ENCODE assay signal across 8 cellular contexts in the genomic region with DNA sequence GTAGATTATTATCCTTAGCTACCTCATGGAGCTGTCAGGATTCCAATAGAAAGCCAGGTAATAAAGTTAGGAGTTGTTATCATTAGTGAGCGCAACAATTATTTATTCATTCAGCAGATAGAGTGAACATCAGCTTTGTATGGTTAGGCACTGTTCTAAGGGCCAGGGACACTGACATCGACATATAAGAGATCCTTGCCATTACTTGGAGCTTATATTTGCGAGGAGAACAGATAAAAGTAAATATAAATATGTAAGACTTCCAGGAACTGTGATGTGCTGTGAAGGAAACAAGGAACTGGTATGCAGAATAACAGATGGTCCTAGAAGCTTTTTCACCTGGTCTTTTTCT. TPM values are rescaled to one million over a fixed set of nuclear protein-coding genes. Genes with fewer than 3 reads are reported as not detected.
DNase-seq lines count a peak whose midpoint lies in the region; ATAC-seq and TF ChIP-seq lines count a peak whose summit lies in the region.

No MANE protein-coding gene starts in this region.

- CTCF ChIA-PET in CD4-positive, alpha-beta T cell (lab: Charles Lee) = interaction anchor here (0.9 to 2.8 kb wide), 10 partner anchors 24 to 1337 kb away, joined by 3 to 14 read pairs (median 5); partner anchors contain the start of genes CHCHD4, RPL32, TMEM43 and WNT7A

- no peaks in the 10 kb centered on the region for H3K9me3 Mint-ChIP-seq in CD4-positive, alpha-beta T cell
- H3K9me3 Mint-ChIP-seq in endodermal cell = no peaks in the 10 kb centered on the region

- H3K4me3 ChIP-seq in OCI-LY3 (ENCODE audit: low read length) (peak overlapping the region; percentile 93), endodermal cell (ENCODE audit: low read length) (peak overlapping the region; percentile 89), neuron (ENCODE audit: low read length) (peak overlapping the region; percentile 83)

- intact Hi-C loops in CD4-positive, alpha-beta T cell (cut with DNase I, micrococcal nuclease) = loop anchor here (1.0 to 10.0 kb wide), 10 partner anchors 223 to 1697 kb away; partner anchors contain the start of genes SLC6A6 (in 2 of the 2), NR2C2 (in 1 of the 2), NUP210 (in 1 of the 2) and RPL32 (in 1 of the 2)

- peaks cover 32% of the 10 kb centered on the region for H3K36me3 ChIP-seq in OCI-LY3 (replicated peaks; ENCODE audit: low read depth, low read length)
- peaks cover 31% of the 10 kb centered on the region for H3K36me3 ChIP-seq in endodermal cell (ENCODE audit: control insufficient read depth, insufficient read depth, low read length)
- peaks cover 27% of the 10 kb centered on the region for H3K36me3 ChIP-seq in neuron (ENCODE audit: insufficient read depth, low read length)

- peak overlapping the region; percentile 90 for H3K4me2 ChIP-seq in OCI-LY3 (ENCODE audit: low read length)

- ATAC-seq in CD4-positive, alpha-beta T cell (ENCODE audit: poor library complexity) = no peak
- ATAC-seq in HG02759 (IDR thresholded peaks at IDR 0.05; ENCODE audit: unreplicated experiment) = no peak

- H3K27ac ChIP-seq in CD4-positive, alpha-beta T cell (ENCODE audit: low read depth, low read length) = peak overlapping the region; percentile 97
- peak overlapping the region; percentile 50 for H3K27ac ChIP-seq in OCI-LY3 (ENCODE audit: low read length)
- H3K27ac ChIP-seq in endodermal cell (ENCODE audit: low read depth, low read length) = no peak overlapping the region

- no peaks in the 10 kb centered on the region for H3K9me3 ChIP-seq in CD4-positive, alpha-beta T cell (ENCODE audit: control insufficient read depth, low read length)
- H3K9me3 ChIP-seq in OCI-LY3 (ENCODE audit: insufficient read depth, low read length) (no peaks in the 10 kb centered on the region), endodermal cell (ENCODE audit: control insufficient read depth, low read length) (no peaks in the 10 kb centered on the region), neuron (ENCODE audit: low read length) (no peaks in the 10 kb centered on the region)

- WGBS in endodermal cell (ENCODE audit: insufficient coverage in 1 of 2, insufficient read length in 1 of 2), 2 experiments = 7 to 13% methylated on average over 3 of the region's 3 CpGs

- H4K20me1 ChIP-seq in OCI-LY3 (ENCODE audit: insufficient read depth, low read length) = peaks cover 11% of the 10 kb centered on the region; the same call in 1 of the 2 replicates

- H3K36me3 Mint-ChIP-seq in CD4-positive, alpha-beta T cell (ENCODE audit: low read depth) = peaks cover 55% of the 10 kb centered on the region
- peaks cover 23% of the 10 kb centered on the region for H3K36me3 Mint-ChIP-seq in endodermal cell (ENCODE audit: low read depth)

- H2AFZ ChIP-seq in OCI-LY3 (ENCODE audit: low read depth, low read length) = peak overlapping the region; percentile 87
- peak overlapping the region; percentile 36 for H2AFZ ChIP-seq in neuron (ENCODE audit: low read depth, low read length)

- H3K4me3 Mint-ChIP-seq in CD4-positive, alpha-beta T cell = peak overlapping the region; percentile 98
- peak overlapping the region; percentile 98 for H3K4me3 Mint-ChIP-seq in endodermal cell

- peak overlapping the region; percentile 93 for H3K27ac Mint-ChIP-seq in CD4-positive, alpha-beta T cell
- H3K27ac Mint-ChIP-seq in endodermal cell = peak overlapping the region; percentile 100

- peaks cover 28% of the 10 kb centered on the region for H3K4me1 ChIP-seq in OCI-LY3 (ENCODE audit: low read length)
- no peaks in the 10 kb centered on the region for H3K4me1 ChIP-seq in endodermal cell (ENCODE audit: control insufficient read depth, insufficient read depth, low read length)
- H3K4me1 ChIP-seq in neuron (ENCODE audit: insufficient read depth, low read length) = peaks cover 26% of the 10 kb centered on the region

- POLR2A ChIA-PET in CD4-positive, alpha-beta T cell (lab: Charles Lee) = interaction anchor here (0.6 to 3.3 kb wide), 41 partner anchors 9 to 1515 kb away, joined by 3 to 129 read pairs (median 5); partner anchors contain the start of genes CCDC174, CHCHD4, HDAC11 and MRPS25

- H3K9ac ChIP-seq in OCI-LY3 (ENCODE audit: low read length) = peak overlapping the region; percentile 90
- H3K9ac ChIP-seq in endodermal cell (ENCODE audit: extremely low read depth, low read length, poor library complexity, severe bottlenecking) = peak overlapping the region; percentile 86

- H3K27me3 ChIP-seq in CD4-positive, alpha-beta T cell (ENCODE audit: control insufficient read depth, insufficient read depth, low read length) = no peaks in the 10 kb centered on the region
- H3K27me3 ChIP-seq in OCI-LY3 (ENCODE audit: low read depth, low read length) (no peaks in the 10 kb centered on the region), endodermal cell (ENCODE audit: control insufficient read depth, insufficient read depth, low read length, poor library complexity, severe bottlenecking) (no peaks in the 10 kb centered on the region), neuron (ENCODE audit: insufficient read depth, low read length) (no peaks in the 10 kb centered on the region)

- no peak for TF ChIP-seq CTCF in CD4-positive, alpha-beta T cell (IDR thresholded peaks at IDR 0.05)
- no peak for TF ChIP-seq CTCF in OCI-LY3 (IDR thresholded peaks at IDR 0.05; ENCODE audit: low read depth, low read length)
- no peak for TF ChIP-seq CTCF in endodermal cell (conservative IDR thresholded peaks at IDR 0.05)

- no peak for DNase-seq in CD4-positive, alpha-beta T cell
- DNase-seq in endodermal cell (no peak), DMS153 (lab: John Stamatoyannopoulos, UW) (no peak), COR-L47 (lab: John Stamatoyannopoulos, UW) (no peak), NCI-H187 treated with DMSO at 0.1 percent for 48 hours (lab: John Stamatoyannopoulos, UW) (no peak)

- peaks cover 82% of the 10 kb centered on the region for H3K79me2 ChIP-seq in OCI-LY3 (ENCODE audit: low read length)

- peaks cover 76% of the 10 kb centered on the region for H3K4me1 Mint-ChIP-seq in CD4-positive, alpha-beta T cell (ENCODE audit: low read depth)
- H3K4me1 Mint-ChIP-seq in endodermal cell = peaks cover 35% of the 10 kb centered on the region

- no peaks in the 10 kb centered on the region for H3K27me3 Mint-ChIP-seq in CD4-positive, alpha-beta T cell
- H3K27me3 Mint-ChIP-seq in endodermal cell (ENCODE audit: insufficient read depth) = no peaks in the 10 kb centered on the region

RNA-seq across cellular contexts. Expression of gene LSM3, which starts 0.5 kb away (rescaled TPM):
- total RNA-seq in CD4-positive, alpha-beta T cell = 1 to 10 TPM; 6.5 to 6.9 TPM
- total RNA-seq in endodermal cell = 10 to 100 TPM; 18.1 to 19.7 TPM
- 21.2 TPM for polyA plus RNA-seq in endodermal cell (2013, experiment 1 of 2)
- 21.9 TPM for polyA plus RNA-seq in endodermal cell (2013, experiment 2 of 2)

RNA-seq across cellular contexts. Expression of gene XPC, which starts 0.7 kb away (rescaled TPM):
- total RNA-seq in CD4-positive, alpha-beta T cell = 10 to 100 TPM; 59.2 to 65.1 TPM
- 10 to 100 TPM; 33.0 to 40.0 TPM for total RNA-seq in endodermal cell
- polyA plus RNA-seq in endodermal cell (2013, experiment 1 of 2) = 37.6 TPM
- polyA plus RNA-seq in endodermal cell (2013, experiment 2 of 2) = 34.9 TPM

RNA-seq across cellular contexts. Expression of gene TMEM43, which starts 54.2 kb away (rescaled TPM):
- total RNA-seq in CD4-positive, alpha-beta T cell = 10 to 100 TPM; 24.8 to 27.6 TPM
- total RNA-seq in endodermal cell = 10 to 100 TPM; 28.9 to 39.3 TPM
- 45.4 TPM for polyA plus RNA-seq in endodermal cell (2013, experiment 1 of 2)
- 44.9 TPM for polyA plus RNA-seq in endodermal cell (2013, experiment 2 of 2)

RNA-seq across cellular contexts. Expression of gene CHCHD4, which starts 54.4 kb away (rescaled TPM):
- 1 to 10 TPM in 1 of 2 experiments, under 1 TPM in 1; 0.50 to 1.1 TPM for total RNA-seq in CD4-positive, alpha-beta T cell
- 10 to 100 TPM; 16.2 to 20.5 TPM for total RNA-seq in endodermal cell
- polyA plus RNA-seq in endodermal cell (2013, experiment 1 of 2) = 16.4 TPM
- 14.7 TPM for polyA plus RNA-seq in endodermal cell (2013, experiment 2 of 2)
